16 cellular contexts compared by ENCODE assay signal in genomic region chr15:20551289-20551688, GRCh38. TPM values are rescaled to one million over a fixed set of nuclear protein-coding genes. Genes with fewer than 3 reads are reported as not detected.
"Had no signal": no experiment of that assay in that cellular context is flagged by ENCODE, and none has a peak within 500 bp of the region (broad histone marks: within the 10 kb centered on the region; RNA-seq: fewer than 3 reads in every experiment).

No MANE protein-coding gene starts in this region.

RNA-seq across cellular contexts. Expression of gene GOLGA6L6, which starts 9.7 kb away (rescaled TPM):
- total RNA-seq: naive thymus-derived CD4-positive, alpha-beta T cell; natural killer cell; occipital lobe; osteoblast; ovary; psoas muscle; renal cortical epithelial cell; right cardiac atrium; sciatic nerve; smooth muscle cell; spleen; suprapubic skin; transverse colon; upper lobe of left lung; ureter; vagina had no signal
